Comparison of ENCODE assay signal across 19 cellular contexts in genomic region chr7:15463801-15464761, GRCh38.
DNase-seq lines count a peak whose midpoint lies in the region; ATAC-seq and TF ChIP-seq lines count a peak whose summit lies in the region.
"Had no signal": no experiment of that assay in that cellular context is flagged by ENCODE, and none has a peak within 500 bp of the region (broad histone marks: within the 10 kb centered on the region; RNA-seq: fewer than 3 reads in every experiment).

No MANE protein-coding gene starts in this region.

- peak; percentile 77 to 86 for ATAC-seq in left cardiac atrium
- no peak for ATAC-seq in T-helper 17 cell
- no peak for ATAC-seq in GM18519 (IDR thresholded peaks at IDR 0.05; ENCODE audit: low FRiP score, unreplicated experiment)
- ATAC-seq: body of pancreas; HepG2; stimulated activated naive B cell treated with anti-CD40 and anti-IgM and Interleukin-4, amounts not matched to agents 10 μg/mL and 1 μg/mL and 100 μg/mL, for 72 hours had no signal

- intact Hi-C loops in left cardiac atrium (cut with DNase I) = no loop called here
- intact Hi-C loops in ascending aorta (cut with DNase I) = no loop called here

- no peaks in the 10 kb centered on the region for H3K4me1 Mint-ChIP-seq in T-helper 17 cell
- H3K4me1 Mint-ChIP-seq: activated CD4-positive, alpha-beta T cell treated with anti-CD3 and anti-CD28 coated beads, Interleukin-2, amount 10 ng/mL, durations not matched to agents 7 days and 5 days; activated naive CD4-positive, alpha-beta T cell treated with anti-CD3 and anti-CD28 coated beads, Interleukin-2, amount 10 ng/mL, durations not matched to agents 7 days and 5 days; stimulated activated naive B cell treated with anti-CD40 and anti-IgM and Interleukin-4, amounts not matched to agents 10 μg/mL and 1 μg/mL and 100 μg/mL, for 72 hours had no signal

- no peak overlapping the region for H3K27ac Mint-ChIP-seq in T-helper 17 cell
- H3K27ac Mint-ChIP-seq: activated CD4-positive, alpha-beta T cell treated with anti-CD3 and anti-CD28 coated beads, Interleukin-2, amount 10 ng/mL, durations not matched to agents 7 days and 5 days; activated naive CD4-positive, alpha-beta T cell treated with anti-CD3 and anti-CD28 coated beads, Interleukin-2, amount 10 ng/mL, durations not matched to agents 7 days and 5 days; stimulated activated naive B cell treated with anti-CD40 and anti-IgM and Interleukin-4, amounts not matched to agents 10 μg/mL and 1 μg/mL and 100 μg/mL, for 72 hours had no signal

- H3K4me3 ChIP-seq in cardiac fibroblast (replicated peaks in 1 of 2; ENCODE audit: low read depth in 2 of 2, low read length in 2 of 2) (no peak overlapping the region), ascending aorta (no peak overlapping the region)
- H3K4me3 ChIP-seq: body of pancreas, SK-N-MC had no signal

- H3K27ac ChIP-seq in ascending aorta = peak overlapping the region in 1 of 2 donors; percentile 41
- H3K27ac ChIP-seq: body of pancreas, parathyroid adenoma, SK-N-MC had no signal

- DNase-seq in EH (ENCODE audit: low read depth) (peak; percentile 75), cardiac fibroblast (ENCODE audit: low read depth in 2 of 2) (peak; percentile 52 to 76), left cardiac atrium (no peak), stromal cell of bone marrow (ENCODE audit: low read depth) (peak; percentile 38), T-helper 17 cell (no peak), ascending aorta (ENCODE audit: low spot score in 2 of 2) (no peak), cortex of kidney (lab: John Stamatoyannopoulos, UW) (no peak)
- DNase-seq: activated CD4-positive, alpha-beta T cell treated with anti-CD3 and anti-CD28 coated beads, Interleukin-2, amount 10 ng/mL, durations not matched to agents 7 days and 5 days; activated naive CD4-positive, alpha-beta T cell treated with anti-CD3 and anti-CD28 coated beads, Interleukin-2, amount 10 ng/mL, durations not matched to agents 7 days and 5 days; activated T-cell treated with anti-CD3 and anti-CD28 coated beads for 4 hours; body of pancreas; COR-L47; NCI-H187 treated with DMSO at 0.1 percent for 48 hours; NCI-H510A; stimulated activated naive B cell treated with anti-CD40 and anti-IgM and Interleukin-4, amounts not matched to agents 10 μg/mL and 1 μg/mL and 100 μg/mL, for 72 hours had no signal

- TF ChIP-seq CTCF in cardiac fibroblast (IDR thresholded peaks at IDR 0.05; ENCODE audit: low read depth, low read length) (no peak), ascending aorta (IDR thresholded peaks at IDR 0.05) (no peak)

- peaks cover 0 to 7% of the 10 kb centered on the region in 2 donors for H3K4me1 ChIP-seq in ascending aorta
- H3K4me1 ChIP-seq: body of pancreas, parathyroid adenoma had no signal

- no peaks in the 10 kb centered on the region for H3K27me3 Mint-ChIP-seq in T-helper 17 cell
- H3K27me3 Mint-ChIP-seq: activated CD4-positive, alpha-beta T cell treated with anti-CD3 and anti-CD28 coated beads, Interleukin-2, amount 10 ng/mL, durations not matched to agents 7 days and 5 days; activated naive CD4-positive, alpha-beta T cell treated with anti-CD3 and anti-CD28 coated beads, Interleukin-2, amount 10 ng/mL, durations not matched to agents 7 days and 5 days; stimulated activated naive B cell treated with anti-CD40 and anti-IgM and Interleukin-4, amounts not matched to agents 10 μg/mL and 1 μg/mL and 100 μg/mL, for 72 hours had no signal

- no peak overlapping the region for H3K4me3 Mint-ChIP-seq in T-helper 17 cell
- H3K4me3 Mint-ChIP-seq: activated CD4-positive, alpha-beta T cell treated with anti-CD3 and anti-CD28 coated beads, Interleukin-2, amount 10 ng/mL, durations not matched to agents 7 days and 5 days; activated naive CD4-positive, alpha-beta T cell treated with anti-CD3 and anti-CD28 coated beads, Interleukin-2, amount 10 ng/mL, durations not matched to agents 7 days and 5 days; stimulated activated naive B cell treated with anti-CD40 and anti-IgM and Interleukin-4, amounts not matched to agents 10 μg/mL and 1 μg/mL and 100 μg/mL, for 72 hours had no signal

- H3K9me3 ChIP-seq in T-helper 17 cell (ENCODE audit: control insufficient read depth, low read length, poor library complexity, severe bottlenecking) = no peaks in the 10 kb centered on the region
- H3K9me3 ChIP-seq in ascending aorta = no peaks in the 10 kb centered on the region
- H3K9me3 ChIP-seq: body of pancreas had no signal

- no peaks in the 10 kb centered on the region for H3K36me3 ChIP-seq in ascending aorta

- H3K27me3 ChIP-seq in ascending aorta = no peaks in the 10 kb centered on the region
- H3K27me3 ChIP-seq: body of pancreas had no signal

- no peaks in the 10 kb centered on the region for H3K36me3 Mint-ChIP-seq in T-helper 17 cell (ENCODE audit: low read depth)
- H3K36me3 Mint-ChIP-seq: activated naive CD4-positive, alpha-beta T cell treated with anti-CD3 and anti-CD28 coated beads, Interleukin-2, amount 10 ng/mL, durations not matched to agents 7 days and 5 days; stimulated activated naive B cell treated with anti-CD40 and anti-IgM and Interleukin-4, amounts not matched to agents 10 μg/mL and 1 μg/mL and 100 μg/mL, for 72 hours had no signal

Comparison
In these comparisons a context has a peak if more than half of its experiments do, and no peak if none do; other contexts are left out.
1. DNase-seq: peak in EH (single experiment), cardiac fibroblast (2 of 2) and stromal cell of bone marrow (single experiment); none in left cardiac atrium (single experiment), T-helper 17 cell (0 of 3), ascending aorta (0 of 2) and cortex of kidney (single experiment).
2. ATAC-seq: peak in left cardiac atrium (2 of 2); none in T-helper 17 cell (single experiment) and GM18519 (single experiment).